ENCODE assay signal across 9 cellular contexts in genomic region chr17:82053130-82053529, GRCh38. TPM values are rescaled to one million over a fixed set of nuclear protein-coding genes. Genes with fewer than 3 reads are reported as not detected.
A peak's percentile ranks its signal among the peaks of the same experiment; 100 is the strongest.
DNase-seq lines count a peak whose midpoint lies in the region; ATAC-seq and TF ChIP-seq lines count a peak whose summit lies in the region.
"Had no signal": no experiment of that assay in that cellular context is flagged by ENCODE, and none has a peak within 500 bp of the region (broad histone marks: within the 10 kb centered on the region; RNA-seq: fewer than 3 reads in every experiment).

No MANE protein-coding gene starts in this region.

- TF ChIP-seq POLR2A in transverse colon (IDR thresholded peaks at IDR 0.05) = no peak

- peak overlapping the region; percentile 98 for H3K4me2 ChIP-seq in BLaER1
- H3K4me2 ChIP-seq in KMS-11 = peak overlapping the region; percentile 85

- TF ChIP-seq CTCF in KMS-11 (conservative IDR thresholded peaks at IDR 0.05; ENCODE audit: low read depth, low read length) (no peak), cardiac fibroblast (IDR thresholded peaks at IDR 0.05; ENCODE audit: low read depth, low read length) (no peak), transverse colon (IDR thresholded peaks at IDR 0.05) (no peak)

- H3K27ac ChIP-seq in BLaER1 (no peak overlapping the region), KMS-11 (no peak overlapping the region), transverse colon (no peak overlapping the region)

- H3K36me3 ChIP-seq in BLaER1 (peaks cover 74% of the 10 kb centered on the region), KMS-11 (ENCODE audit: insufficient read depth) (peaks cover 3% of the 10 kb centered on the region; the same call in 1 of the 2 replicates), transverse colon (peaks cover 0 to 5% (median 2%) of the 10 kb centered on the region in 4 donors)

- intact Hi-C loops in transverse colon (cut with DNase I; ENCODE audit: low total_unique reads) = no loop called here

- H3K27me3 ChIP-seq in BLaER1 (no peaks in the 10 kb centered on the region), KMS-11 (ENCODE audit: insufficient read depth, low read depth) (no peaks in the 10 kb centered on the region), transverse colon (no peaks in the 10 kb centered on the region)

- H3K79me2 ChIP-seq in KMS-11 (ENCODE audit: insufficient read depth, low read depth) = peaks cover 17% of the 10 kb centered on the region; the same call in 1 of the 2 replicates

- peak overlapping the region; percentile 98 for H3K4me3 ChIP-seq in BLaER1
- H3K4me3 ChIP-seq in KMS-11 (IDR thresholded peaks at IDR 0.05; ENCODE audit: insufficient read depth, low read depth, low read length) = no peak overlapping the region
- H3K4me3 ChIP-seq in cardiac fibroblast (replicated peaks in 1 of 2; ENCODE audit: low read depth in 2 of 2, low read length in 2 of 2) = peak overlapping the region; percentile 80 to 84
- H3K4me3 ChIP-seq in transverse colon = peak overlapping the region in 1 of 4 donors; percentile 87

- DNase-seq in cardiac fibroblast (ENCODE audit: low read depth in 2 of 2) = no peak
- DNase-seq in naive thymus-derived CD8-positive, alpha-beta T cell = no peak
- no peak for DNase-seq in AG20443 (ENCODE audit: low spot score)
- DNase-seq in transverse colon = no peak
- no peak for DNase-seq in ureter (ENCODE audit: low spot score)
- DNase-seq: NCI-H345 had no signal

- H3K9me3 Mint-ChIP-seq in naive thymus-derived CD8-positive, alpha-beta T cell = no peaks in the 10 kb centered on the region

- no peak for TF ChIP-seq EP300 in transverse colon (IDR thresholded peaks at IDR 0.05; ENCODE audit: low read depth)

- no peak for ATAC-seq in naive thymus-derived CD8-positive, alpha-beta T cell
- no peak for ATAC-seq in GM21447 (IDR thresholded peaks at IDR 0.05; ENCODE audit: unreplicated experiment)

- no peaks in the 10 kb centered on the region for H3K27me3 Mint-ChIP-seq in naive thymus-derived CD8-positive, alpha-beta T cell

- peak overlapping the region in 9 of 10 donors; percentile 24 to 80 (median 48) for H3K27ac Mint-ChIP-seq in naive thymus-derived CD8-positive, alpha-beta T cell

- H3K4me1 ChIP-seq in BLaER1 = peaks cover 55% of the 10 kb centered on the region
- peaks cover 23% of the 10 kb centered on the region for H3K4me1 ChIP-seq in KMS-11 (ENCODE audit: low read depth, poor library complexity, severe bottlenecking)
- H3K4me1 ChIP-seq in transverse colon = peaks cover 12 to 28% (median 27%) of the 10 kb centered on the region in 4 donors

- WGBS in transverse colon (ENCODE audit: low coverage in 1 of 2), 2 donors = 89 to 93% methylated on average over 5 to 19 of the region's 19 CpGs

- POLR2A ChIA-PET in naive thymus-derived CD8-positive, alpha-beta T cell (lab: Charles Lee) = interaction anchor here (2.0 to 5.0 kb wide), 2 partner anchors 12 to 18 kb away, joined by 4 to 38 read pairs; partner anchors contain the start of gene DUS1L

- peaks cover 0 to 15% (median 0%) of the 10 kb centered on the region in 3 donors for H3K36me3 Mint-ChIP-seq in naive thymus-derived CD8-positive, alpha-beta T cell

- H3K9me3 ChIP-seq in BLaER1 (no peaks in the 10 kb centered on the region), transverse colon (no peaks in the 10 kb centered on the region)

- H4K20me1 ChIP-seq in BLaER1 (peaks cover 61% of the 10 kb centered on the region), KMS-11 (ENCODE audit: insufficient read depth) (no peaks in the 10 kb centered on the region)

- H3K4me3 Mint-ChIP-seq in naive thymus-derived CD8-positive, alpha-beta T cell = peak overlapping the region; percentile 70 to 86 (median 79)

- in situ Hi-C loops in transverse colon (cut with MboI; ENCODE audit: low pct_ligation_motif_present in 1 of 4, low pct_unique_long_range_greater_than_20kb in 1 of 4, low sequenced_read_pairs in 3 of 4) = no loop called here

- H3K9ac ChIP-seq in BLaER1 (peak overlapping the region; percentile 88), KMS-11 (no peak overlapping the region)

- peaks cover 4 to 32% (median 14%) of the 10 kb centered on the region in 4 donors for H3K4me1 Mint-ChIP-seq in naive thymus-derived CD8-positive, alpha-beta T cell

- no peak overlapping the region for H2AFZ ChIP-seq in KMS-11 (ENCODE audit: low read depth)

RNA-seq across cellular contexts. Expression of gene GPS1, which starts 1.4 kb away (rescaled TPM):
- 10 to 100 TPM; 88.2 to 91.4 TPM for total RNA-seq in naive thymus-derived CD8-positive, alpha-beta T cell
- polyA plus RNA-seq in naive thymus-derived CD8-positive, alpha-beta T cell = 100 to 1,000 TPM; 122 to 140 (median 126) TPM
- total RNA-seq in transverse colon = 100 to 1,000 TPM in 2 of 4 donors, 10 to 100 TPM in 2; 42.0 to 160 (median 85.5) TPM
- total RNA-seq in ureter = 91.2 TPM

RNA-seq across cellular contexts. Expression of gene RFNG, which starts 1.5 kb away (rescaled TPM):
- 10 to 100 TPM; 38.5 to 42.1 TPM for total RNA-seq in naive thymus-derived CD8-positive, alpha-beta T cell
- polyA plus RNA-seq in naive thymus-derived CD8-positive, alpha-beta T cell = 1 to 10 TPM; 2.2 to 8.5 (median 4.8) TPM
- 10 to 100 TPM; 33.2 to 92.0 (median 48.8) TPM for total RNA-seq in transverse colon
- total RNA-seq in ureter = 30.0 TPM

RNA-seq across cellular contexts. Expression of gene DUS1L, which starts 12.5 kb away (rescaled TPM):
- 100 to 1,000 TPM; 142 to 151 TPM for total RNA-seq in naive thymus-derived CD8-positive, alpha-beta T cell
- polyA plus RNA-seq in naive thymus-derived CD8-positive, alpha-beta T cell = 100 to 1,000 TPM in 1 of 3 donors, 10 to 100 TPM in 2; 68.6 to 167 (median 92.1) TPM
- total RNA-seq in transverse colon (100 to 1,000 TPM in 3 of 4 donors, 10 to 100 TPM in 1; 98.6 to 306 (median 132) TPM), ureter (158 TPM)

RNA-seq across cellular contexts. Expression of gene DCXR, which starts 15.6 kb away (rescaled TPM):
- 10 to 100 TPM; 72.5 to 81.0 TPM for total RNA-seq in naive thymus-derived CD8-positive, alpha-beta T cell
- 100 to 1,000 TPM; 113 to 185 (median 127) TPM for polyA plus RNA-seq in naive thymus-derived CD8-positive, alpha-beta T cell
- total RNA-seq in transverse colon (100 to 1,000 TPM in 1 of 4 donors, 10 to 100 TPM in 3; 49.4 to 117 (median 71.3) TPM), ureter (176 TPM)

RNA-seq across cellular contexts. Expression of gene RAC3, which starts 21.7 kb away (rescaled TPM):
- 1 to 10 TPM; 1.4 to 1.5 TPM for total RNA-seq in naive thymus-derived CD8-positive, alpha-beta T cell
- not detected for polyA plus RNA-seq in naive thymus-derived CD8-positive, alpha-beta T cell
- total RNA-seq in transverse colon = 10 to 100 TPM in 1 of 4 donors, 1 to 10 TPM in 3; 2.6 to 11.1 (median 5.0) TPM
- 5.0 TPM for total RNA-seq in ureter
